ENCODE assay signal across 24 cellular contexts in genomic region chr9:137251490-137252268, GRCh38. TPM values are rescaled to one million over a fixed set of nuclear protein-coding genes. Genes with fewer than 3 reads are reported as not detected.
A peak's percentile ranks its signal among the peaks of the same experiment; 100 is the strongest.
DNase-seq lines count a peak whose midpoint lies in the region; ATAC-seq, FAIRE-seq and TF ChIP-seq lines count a peak whose summit lies in the region.
"Had no signal": no experiment of that assay in that cellular context is flagged by ENCODE, and none has a peak within 500 bp of the region (broad histone marks: within the 10 kb centered on the region; RNA-seq: fewer than 3 reads in every experiment).

No MANE protein-coding gene starts in this region.

- H3K9me3 Mint-ChIP-seq in activated naive CD8-positive, alpha-beta T cell treated with anti-CD3 and anti-CD28 coated beads, Interleukin-2, amount 10 ng/mL, durations not matched to agents 7 days and 5 days: no peaks in the 10 kb centered on the region
- no peaks in the 10 kb centered on the region for H3K9me3 Mint-ChIP-seq in activated naive CD8-positive, alpha-beta T cell treated with anti-CD3 and anti-CD28 coated beads, Interleukin-2, amount 50 U/mL, for 24 hours
- H3K9me3 Mint-ChIP-seq: CD8-positive, alpha-beta T cell; HFFc6 had no signal

- no peak overlapping the region for H3K27ac Mint-ChIP-seq in activated naive CD8-positive, alpha-beta T cell treated with anti-CD3 and anti-CD28 coated beads, Interleukin-2, amount 10 ng/mL, durations not matched to agents 7 days and 5 days
- no peak overlapping the region for H3K27ac Mint-ChIP-seq in activated naive CD8-positive, alpha-beta T cell treated with anti-CD3 and anti-CD28 coated beads, Interleukin-2, amount 50 U/mL, for 24 hours
- H3K27ac Mint-ChIP-seq: CD8-positive, alpha-beta T cell; HFFc6 had no signal

- H3K18ac ChIP-seq in mesenchymal stem cell (ENCODE audit: low read depth in 1 of 2, low read length in 2 of 2): no peak overlapping the region

- no peak overlapping the region for H3K23ac ChIP-seq in mesenchymal stem cell (ENCODE audit: low read length in 2 of 2)

- H4K91ac ChIP-seq in mesenchymal stem cell (ENCODE audit: low read length): no peak overlapping the region

- H3K36me3 Mint-ChIP-seq in activated naive CD8-positive, alpha-beta T cell treated with anti-CD3 and anti-CD28 coated beads, Interleukin-2, amount 10 ng/mL, durations not matched to agents 7 days and 5 days: no peaks in the 10 kb centered on the region
- peaks cover 3% of the 10 kb centered on the region for H3K36me3 Mint-ChIP-seq in activated naive CD8-positive, alpha-beta T cell treated with anti-CD3 and anti-CD28 coated beads, Interleukin-2, amount 50 U/mL, for 24 hours (ENCODE audit: low read depth)

- H3K4me3 Mint-ChIP-seq in activated naive CD8-positive, alpha-beta T cell treated with anti-CD3 and anti-CD28 coated beads, Interleukin-2, amount 10 ng/mL, durations not matched to agents 7 days and 5 days: no peak overlapping the region
- H3K4me3 Mint-ChIP-seq in activated naive CD8-positive, alpha-beta T cell treated with anti-CD3 and anti-CD28 coated beads, Interleukin-2, amount 50 U/mL, for 24 hours: no peak overlapping the region
- H3K4me3 Mint-ChIP-seq: CD8-positive, alpha-beta T cell; HFFc6 had no signal

- H3K27ac ChIP-seq in OCI-LY7 (ENCODE audit: low read depth, low read length, poor library complexity, severe bottlenecking) (no peak overlapping the region), mesenchymal stem cell (ENCODE audit: low read length, poor library complexity, severe bottlenecking) (no peak overlapping the region), PC-9 (no peak overlapping the region)
- H3K27ac ChIP-seq: BLaER1 treated with 17β-estradiol and CSF1 and Interleukin-3, amounts not matched to agents 10 nM and 100 nM; KMS-11; SK-N-MC had no signal

- POLR2A ChIA-PET in activated naive CD8-positive, alpha-beta T cell treated with anti-CD3 and anti-CD28 coated beads, Interleukin-2, amount 10 ng/mL, durations not matched to agents 7 days and 5 days (lab: Charles Lee): interaction anchor here (7.2 kb wide), 1 partner anchor 9 kb away, joined by 171 read pairs; the partner anchor contains the start of gene TUBB4B
- POLR2A ChIA-PET in OCI-LY7 (lab: Charles Lee): no interaction called here
- POLR2A ChIA-PET in PC-9 (lab: Charles Lee; ENCODE audit: unreplicated experiment): no interaction called here

- H3K4me1 ChIP-seq in OCI-LY7 (ENCODE audit: insufficient read depth, low read length, poor library complexity, severe bottlenecking) (peaks cover 42% of the 10 kb centered on the region), mesenchymal stem cell (ENCODE audit: control insufficient read depth, insufficient read depth, low read depth, low read length) (peaks cover 36% of the 10 kb centered on the region), PC-9 (replicated peaks; ENCODE audit: insufficient read depth) (peaks cover 19% of the 10 kb centered on the region)

- no peak for TF ChIP-seq CTCF in OCI-LY7 (conservative IDR thresholded peaks at IDR 0.05; ENCODE audit: low read length)
- no peak for TF ChIP-seq CTCF in PC-9 (conservative IDR thresholded peaks at IDR 0.05)

- no peak overlapping the region for H4K8ac ChIP-seq in mesenchymal stem cell (ENCODE audit: low read length)

- H2AK5ac ChIP-seq in mesenchymal stem cell (ENCODE audit: low read length, severe bottlenecking): no peak overlapping the region

- DNase-seq in activated naive CD8-positive, alpha-beta T cell treated with anti-CD3 and anti-CD28 coated beads, Interleukin-2, amount 10 ng/mL, durations not matched to agents 7 days and 5 days: peak; percentile 31
- DNase-seq in activated naive CD8-positive, alpha-beta T cell treated with anti-CD3 and anti-CD28 coated beads, Interleukin-2, amount 50 U/mL, for 24 hours: no peak
- no peak for DNase-seq in OCI-LY7 (ENCODE audit: low spot score)
- no peak for DNase-seq in mesenchymal stem cell
- no peak for DNase-seq in PC-9
- DNase-seq in globus pallidus (ENCODE audit: low spot score): no peak
- no peak for DNase-seq in HTR-8/SVneo (ENCODE audit: insufficient read length, low spot score)
- DNase-seq: 8988T; CD8-positive, alpha-beta T cell; DND-41; HFFc6; NCI-H1105; NCI-H2171; NCI-H524; NCI-H774; PC-3; RPMI8226; SHP77 treated with DMSO at 0.1 percent for 48 hours had no signal

- H3K9me2 ChIP-seq in OCI-LY7 (ENCODE audit: insufficient read depth, low read length) (no peaks in the 10 kb centered on the region), PC-9 (ENCODE audit: insufficient read depth) (no peaks in the 10 kb centered on the region)

- H3K36me3 ChIP-seq in OCI-LY7 (ENCODE audit: insufficient read depth, low read length): peaks cover 13% of the 10 kb centered on the region; the same call in 1 of the 2 replicates
- peaks cover 0 to 11% of the 10 kb centered on the region in 2 experiments for H3K36me3 ChIP-seq in mesenchymal stem cell (ENCODE audit: control insufficient read depth in 1 of 2, insufficient read depth in 2 of 2, low read depth in 1 of 2, low read length in 2 of 2)
- no peaks in the 10 kb centered on the region for H3K36me3 ChIP-seq in PC-9 (ENCODE audit: low read depth)

- BruUV-seq in OCI-LY7 (replicated peaks; lab: Mats Ljungman, UMichigan) (no TSS peak), PC-9 (replicated peaks; lab: Mats Ljungman, UMichigan) (no TSS peak)

- H3K4me2 ChIP-seq in OCI-LY7 (ENCODE audit: low read length) (peak overlapping the region; percentile 94; the same call in 1 of the 2 replicates), mesenchymal stem cell (ENCODE audit: low read length, poor library complexity, severe bottlenecking) (no peak overlapping the region), PC-9 (no peak overlapping the region)
- H3K4me2 ChIP-seq: KMS-11 had no signal

- no peak for ATAC-seq in activated naive CD8-positive, alpha-beta T cell treated with anti-CD3 and anti-CD28 coated beads, Interleukin-2, amount 10 ng/mL, durations not matched to agents 7 days and 5 days (ENCODE audit: low read depth)
- no peak for ATAC-seq in activated naive CD8-positive, alpha-beta T cell treated with anti-CD3 and anti-CD28 coated beads, Interleukin-2, amount 50 U/mL, for 24 hours
- no peak for ATAC-seq in HG03196 (IDR thresholded peaks at IDR 0.05; ENCODE audit: unreplicated experiment)
- ATAC-seq: CD8-positive, alpha-beta T cell; PC-3 had no signal

- CTCF ChIA-PET in OCI-LY7 (lab: Charles Lee; ENCODE audit: unreplicated experiment): interaction anchor here (0.6 kb wide), 1 partner anchor 91 kb away, joined by 8 read pairs; no protein-coding TSS in a partner anchor
- CTCF ChIA-PET in PC-9 (lab: Charles Lee): no interaction called here

- H3F3A ChIP-seq in PC-9 (ENCODE audit: insufficient read depth, low read depth): peaks cover 10% of the 10 kb centered on the region; the same call in 1 of the 2 replicates

- H3K9me3 ChIP-seq in OCI-LY7 (ENCODE audit: low read length): no peaks in the 10 kb centered on the region
- no peaks in the 10 kb centered on the region for H3K9me3 ChIP-seq in mesenchymal stem cell (ENCODE audit: control insufficient read depth, low read length)
- H3K9me3 ChIP-seq in PC-9 (ENCODE audit: insufficient read depth, low read depth): no peaks in the 10 kb centered on the region
- H3K9me3 ChIP-seq: BLaER1 treated with 17β-estradiol and CSF1 and Interleukin-3, amounts not matched to agents 10 nM and 100 nM had no signal

- H3K9ac ChIP-seq in mesenchymal stem cell (ENCODE audit: low read length): no peak overlapping the region
- H3K9ac ChIP-seq: KMS-11 had no signal

- H2AFZ ChIP-seq in OCI-LY7 (ENCODE audit: low read length) (no peak overlapping the region), mesenchymal stem cell (ENCODE audit: low read depth, low read length) (no peak overlapping the region), PC-9 (no peak overlapping the region)

- H3K14ac ChIP-seq in mesenchymal stem cell (ENCODE audit: low read length in 2 of 2): no peak overlapping the region

- peak overlapping the region; percentile 33 for H2BK15ac ChIP-seq in mesenchymal stem cell (ENCODE audit: low read depth, poor library complexity, severe bottlenecking)

- H3K79me2 ChIP-seq in OCI-LY7 (ENCODE audit: insufficient read depth, low read depth, low read length) (peaks cover 14% of the 10 kb centered on the region), PC-9 (ENCODE audit: low read depth) (peaks cover 14% of the 10 kb centered on the region)

- no peak overlapping the region for H2BK5ac ChIP-seq in mesenchymal stem cell (ENCODE audit: low read depth, low read length, poor library complexity, severe bottlenecking)

- peak overlapping the region in 1 of 2 experiments; percentile 11 for H2BK12ac ChIP-seq in mesenchymal stem cell (ENCODE audit: low read length in 2 of 2)

- H4K20me1 ChIP-seq in OCI-LY7 (ENCODE audit: insufficient read depth, low read length): peaks cover 5% of the 10 kb centered on the region; the same call in 1 of the 2 replicates
- peaks cover 7% of the 10 kb centered on the region; the same call in 1 of the 2 replicates for H4K20me1 ChIP-seq in PC-9 (ENCODE audit: insufficient read depth)

- FAIRE-seq in HTR-8/SVneo (lab: Jason Lieb, UNC): no peak
- FAIRE-seq: GM12878, H54 had no signal

- H3K27me3 ChIP-seq in mesenchymal stem cell (ENCODE audit: control insufficient read depth in 1 of 2, insufficient read depth in 1 of 2, low read length in 2 of 2) (peaks cover 0 to 5% of the 10 kb centered on the region in 2 experiments), PC-9 (ENCODE audit: insufficient read depth, low read depth) (no peaks in the 10 kb centered on the region)
- H3K27me3 ChIP-seq: BLaER1 treated with 17β-estradiol and CSF1 and Interleukin-3, amounts not matched to agents 10 nM and 100 nM had no signal

- peaks cover 5% of the 10 kb centered on the region for H3K4me1 Mint-ChIP-seq in activated naive CD8-positive, alpha-beta T cell treated with anti-CD3 and anti-CD28 coated beads, Interleukin-2, amount 10 ng/mL, durations not matched to agents 7 days and 5 days
- H3K4me1 Mint-ChIP-seq in activated naive CD8-positive, alpha-beta T cell treated with anti-CD3 and anti-CD28 coated beads, Interleukin-2, amount 50 U/mL, for 24 hours: peaks cover 11% of the 10 kb centered on the region

- H3K79me1 ChIP-seq in mesenchymal stem cell (replicated peaks; ENCODE audit: low read length, poor library complexity, severe bottlenecking): peaks cover 5% of the 10 kb centered on the region

- no peaks in the 10 kb centered on the region for H3K27me3 Mint-ChIP-seq in activated naive CD8-positive, alpha-beta T cell treated with anti-CD3 and anti-CD28 coated beads, Interleukin-2, amount 10 ng/mL, durations not matched to agents 7 days and 5 days
- peaks cover 2% of the 10 kb centered on the region for H3K27me3 Mint-ChIP-seq in activated naive CD8-positive, alpha-beta T cell treated with anti-CD3 and anti-CD28 coated beads, Interleukin-2, amount 50 U/mL, for 24 hours

- intact Hi-C loops in OCI-LY7 (cut with micrococcal nuclease; ENCODE audit: unreplicated experiment): no loop called here
- intact Hi-C loops in PC-9 (cut with micrococcal nuclease; ENCODE audit: unreplicated experiment): no loop called here

- H3K4me3 ChIP-seq in OCI-LY7 (ENCODE audit: low read depth, low read length, poor library complexity, severe bottlenecking) (no peak overlapping the region), mesenchymal stem cell (ENCODE audit: insufficient read depth in 1 of 2, low read depth in 1 of 2, low read length in 2 of 2) (peak overlapping the region in 1 of 2 experiments; percentile 7), PC-9 (no peak overlapping the region)
- H3K4me3 ChIP-seq: BLaER1 treated with 17β-estradiol and CSF1 and Interleukin-3, amounts not matched to agents 10 nM and 100 nM; GM12878; SK-N-MC had no signal

- H2BK120ac ChIP-seq in mesenchymal stem cell (ENCODE audit: low read depth, low read length): no peak overlapping the region

- H3K4ac ChIP-seq in mesenchymal stem cell (ENCODE audit: low read depth in 1 of 2, low read length in 2 of 2): no peak overlapping the region

- WGBS in mesenchymal stem cell: 93% methylated on average over 16 of the region's 22 CpGs

RNA-seq across cellular contexts. Expression of gene STPG3, which starts 0.6 kb away (rescaled TPM):
- total RNA-seq in activated naive CD8-positive, alpha-beta T cell treated with anti-CD3 and anti-CD28 coated beads, Interleukin-2, amount 10 ng/mL, durations not matched to agents 7 days and 5 days: not detected
- 0.73 TPM in 1 of 2 replicates, not detected in the other for total RNA-seq in OCI-LY7 (2014; rRNA removed; shearing (Covaris generic))
- total RNA-seq in OCI-LY7 (2022) (1.7 and 2.7 TPM in 2 replicates), PC-9 (2021) (0.45 and 0.46 TPM in 2 replicates)
- not detected for polyA plus RNA-seq in mesenchymal stem cell (2013, experiment 1 of 2)
- not detected for polyA plus RNA-seq in mesenchymal stem cell (2013, experiment 2 of 2)
- total RNA-seq: GM12878, HFFc6, PC-3 had no signal
- polyA plus RNA-seq: GM12878 had no signal

RNA-seq across cellular contexts. Expression of gene NELFB, which starts 3.4 kb away (rescaled TPM):
- total RNA-seq in activated naive CD8-positive, alpha-beta T cell treated with anti-CD3 and anti-CD28 coated beads, Interleukin-2, amount 10 ng/mL, durations not matched to agents 7 days and 5 days: 10 to 100 TPM; 58.7 to 63.1 TPM
- total RNA-seq in OCI-LY7 (2014; rRNA removed; shearing (Covaris generic)): 59.5 and 62.6 TPM in 2 replicates
- total RNA-seq in OCI-LY7 (2022): 74.8 and 76.1 TPM in 2 replicates
- polyA plus RNA-seq in mesenchymal stem cell (2013, experiment 1 of 2): 30.5 TPM
- polyA plus RNA-seq in mesenchymal stem cell (2013, experiment 2 of 2): 30.5 TPM
- 94.2 and 103 TPM in 2 replicates for total RNA-seq in PC-9 (2021)

RNA-seq across cellular contexts. Expression of gene TUBB4B, which starts 10.6 kb away (rescaled TPM):
- total RNA-seq in activated naive CD8-positive, alpha-beta T cell treated with anti-CD3 and anti-CD28 coated beads, Interleukin-2, amount 10 ng/mL, durations not matched to agents 7 days and 5 days: 100 to 1,000 TPM; 241 to 249 TPM
- 376 and 417 TPM in 2 replicates for total RNA-seq in OCI-LY7 (2014; rRNA removed; shearing (Covaris generic))
- total RNA-seq in OCI-LY7 (2022) (402 and 443 TPM in 2 replicates), PC-9 (2021) (441 and 494 TPM in 2 replicates)
- polyA plus RNA-seq in mesenchymal stem cell (2013, experiment 1 of 2): 181 TPM
- 181 TPM for polyA plus RNA-seq in mesenchymal stem cell (2013, experiment 2 of 2)

RNA-seq across cellular contexts. Expression of gene SLC34A3, which starts 21.0 kb away (rescaled TPM):
- not detected for total RNA-seq in activated naive CD8-positive, alpha-beta T cell treated with anti-CD3 and anti-CD28 coated beads, Interleukin-2, amount 10 ng/mL, durations not matched to agents 7 days and 5 days
- 0.15 TPM in 1 of 2 replicates, not detected in the other for total RNA-seq in OCI-LY7 (2014; rRNA removed; shearing (Covaris generic))
- not detected in 2 replicates for total RNA-seq in OCI-LY7 (2022)
- polyA plus RNA-seq in mesenchymal stem cell (2013, experiment 1 of 2): not detected
- not detected for polyA plus RNA-seq in mesenchymal stem cell (2013, experiment 2 of 2)
- total RNA-seq in PC-9 (2021): 1.4 and 2.5 TPM in 2 replicates
- total RNA-seq: CD8-positive, alpha-beta T cell; GM12878; HFFc6 had no signal
- polyA plus RNA-seq: GM12878 had no signal

RNA-seq across cellular contexts. Expression of gene RNF224, which starts 24.4 kb away (rescaled TPM):
- not detected for total RNA-seq in activated naive CD8-positive, alpha-beta T cell treated with anti-CD3 and anti-CD28 coated beads, Interleukin-2, amount 10 ng/mL, durations not matched to agents 7 days and 5 days
- total RNA-seq in OCI-LY7 (2014; rRNA removed; shearing (Covaris generic)): 0.13 TPM in 1 of 2 replicates, not detected in the other
- total RNA-seq in OCI-LY7 (2022): 0.30 TPM in 1 of 2 replicates, not detected in the other
- not detected for polyA plus RNA-seq in mesenchymal stem cell (2013, experiment 1 of 2)
- not detected for polyA plus RNA-seq in mesenchymal stem cell (2013, experiment 2 of 2)
- 3.9 and 4.7 TPM in 2 replicates for total RNA-seq in PC-9 (2021)
- total RNA-seq: CD8-positive, alpha-beta T cell; GM12878; HFFc6 had no signal
- polyA plus RNA-seq: GM12878 had no signal
